ENCODE assay signal across 1 cellular context in genomic region chr17:82457071-82457789, GRCh38.
TF ChIP-seq lines count a peak whose summit lies in the region.

No MANE protein-coding gene starts in this region.

TF ChIP-seq in K562, 482 proteins besides CTCF, POLR2A, EP300 and RAD21 (continued from another document and continues in another):
- TF ChIP-seq THAP12 (CRISPR knock-in tag; IDR thresholded peaks at IDR 0.05) (no peak), SP2 (IDR thresholded peaks at IDR 0.05; ENCODE audit: extremely low read depth, low read depth, low read length, poor library complexity, severe bottlenecking) (no peak), HSF4 (CRISPR knock-in tag; IDR thresholded peaks at IDR 0.05; ENCODE audit: borderline replicate concordance) (no peak), SAFB2 (IDR thresholded peaks at IDR 0.05; ENCODE audit: borderline replicate concordance, low read depth, low read length, severe bottlenecking) (no peak), ZKSCAN8 (CRISPR knock-in tag; IDR thresholded peaks at IDR 0.05) (no peak), ARID3A (IDR thresholded peaks at IDR 0.05; ENCODE audit: borderline replicate concordance, low read depth, low read length) (no peak), ETV5 (CRISPR knock-in tag; IDR thresholded peaks at IDR 0.05; ENCODE audit: low read depth) (no peak), ZBTB5 (IDR thresholded peaks at IDR 0.05) (no peak), SRSF1 (IDR thresholded peaks at IDR 0.05; ENCODE audit: low read depth, low read length) (no peak), EP400 (IDR thresholded peaks at IDR 0.05) (no peak), E2F1 (CRISPR knock-in tag; IDR thresholded peaks at IDR 0.05) (no peak), STAT5B (CRISPR knock-in tag; IDR thresholded peaks at IDR 0.05) (no peak), RNF2 (IDR thresholded peaks at IDR 0.05) (no peak), PHF8 (IDR thresholded peaks at IDR 0.05; ENCODE audit: borderline replicate concordance, low read length) (no peak), ZNF3 (CRISPR knock-in tag; IDR thresholded peaks at IDR 0.05) (no peak), SNAPC5 (CRISPR knock-in tag; IDR thresholded peaks at IDR 0.05) (no peak), NUFIP1 (IDR thresholded peaks at IDR 0.05; ENCODE audit: partially characterized antibody) (no peak), FOXP1 (CRISPR knock-in tag; IDR thresholded peaks at IDR 0.05) (no peak), HDAC1 (IDR thresholded peaks at IDR 0.05) (no peak), RBFOX2 (IDR thresholded peaks at IDR 0.05; ENCODE audit: low read depth, low read length) (no peak), HMG20B (CRISPR knock-in tag; IDR thresholded peaks at IDR 0.05) (no peak), BRD9 (IDR thresholded peaks at IDR 0.05; ENCODE audit: low read depth, partially characterized antibody) (no peak), ZNF224 (CRISPR knock-in tag; IDR thresholded peaks at IDR 0.05) (no peak), ZBTB43 (CRISPR knock-in tag; IDR thresholded peaks at IDR 0.05) (no peak), JUNB (CRISPR knock-in tag; conservative IDR thresholded peaks at IDR 0.05) (no peak), KAT7 (CRISPR knock-in tag; IDR thresholded peaks at IDR 0.05; ENCODE audit: borderline replicate concordance) (no peak), ESRRA (IDR thresholded peaks at IDR 0.05; ENCODE audit: borderline replicate concordance, low read depth) (no peak), POLR2H (tag; IDR thresholded peaks at IDR 0.05; ENCODE audit: low read depth) (no peak), ARNT (IDR thresholded peaks at IDR 0.05) (no peak), OTX1 (CRISPR knock-in tag; IDR thresholded peaks at IDR 0.05) (0 out of 2 replicates have a peak, but pooled peaks have one; percentile 14), CHD7 (IDR thresholded peaks at IDR 0.05; ENCODE audit: low read depth, low read length) (no peak), BMI1 (IDR thresholded peaks at IDR 0.05; ENCODE audit: low read length) (no peak), ETS2 (tag; IDR thresholded peaks at IDR 0.05; ENCODE audit: borderline replicate concordance, poor library complexity, severe bottlenecking) (no peak), ZNF830 (CRISPR knock-in tag; IDR thresholded peaks at IDR 0.05) (no peak), ATF7 (IDR thresholded peaks at IDR 0.05) (0 out of 2 replicates have a peak, but pooled peaks have one; percentile 18), VEZF1 (CRISPR knock-in tag; IDR thresholded peaks at IDR 0.05) (peak; percentile 35; the same call in 1 of the 2 replicates), ZFP91 (CRISPR knock-in tag; IDR thresholded peaks at IDR 0.05) (no peak), ZNF408 (CRISPR knock-in tag; IDR thresholded peaks at IDR 0.05; ENCODE audit: low read depth) (no peak)
